Comparison of ENCODE assay signal across 8 cellular contexts in the genomic region with DNA sequence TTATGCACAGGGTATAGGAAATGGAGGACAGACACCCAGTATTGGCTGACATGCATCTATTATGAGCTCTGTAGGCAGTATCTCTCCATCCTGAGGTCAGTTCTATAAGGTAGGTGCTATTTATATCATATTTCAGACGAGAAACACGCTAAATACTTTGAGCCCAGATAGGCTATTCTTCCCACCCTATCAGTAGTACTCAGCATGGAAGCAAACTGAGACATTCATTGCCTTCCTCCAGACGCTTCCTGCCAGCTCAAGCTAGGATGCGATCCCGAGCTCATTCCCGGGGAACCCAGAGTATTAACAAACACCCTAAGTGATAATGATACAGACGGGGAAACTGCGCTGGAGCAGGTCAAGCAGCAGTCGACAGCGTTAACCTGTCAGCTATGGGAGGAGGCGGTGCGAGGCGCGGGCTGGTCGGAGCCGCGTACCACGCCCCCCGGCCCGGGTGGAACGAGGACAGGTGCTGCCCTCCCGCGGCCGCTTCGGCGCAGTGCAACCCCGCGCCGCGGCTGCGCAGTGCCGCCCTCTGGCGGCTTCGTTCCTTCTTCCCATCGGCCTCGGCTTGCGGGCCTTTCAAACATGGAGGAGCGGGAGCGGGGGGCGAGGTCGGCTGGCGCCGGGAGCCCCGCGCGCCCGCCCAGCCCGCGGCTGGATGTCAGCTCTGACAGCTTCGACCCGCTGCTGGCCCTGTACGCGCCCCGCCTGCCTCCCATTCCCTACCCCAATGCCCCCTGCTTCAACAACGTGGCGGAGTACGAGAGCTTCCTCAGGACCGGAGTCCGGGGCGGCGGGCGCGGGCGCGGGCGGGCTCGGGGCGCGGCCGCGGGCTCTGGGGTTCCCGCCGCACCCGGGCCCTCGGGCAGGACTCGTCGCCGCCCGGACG. TPM values are rescaled to one million over a fixed set of nuclear protein-coding genes. Genes with fewer than 3 reads are reported as not detected.
DNase-seq lines count a peak whose midpoint lies in the region; ATAC-seq and TF ChIP-seq lines count a peak whose summit lies in the region.

Gene LSM11 (plus strand): TSS at position 550 of the 892 bp plus-strand sequence. CDS start 39 bp downstream, at position 589.

- TF ChIP-seq CTCF in fibroblast of lung (conservative IDR thresholded peaks at IDR 0.05 in 1 of 2, IDR thresholded peaks at IDR 0.05 in 1 of 2; ENCODE audit: low read depth in 1 of 2, low read length in 2 of 2) (peak; percentile 79 to 100), natural killer cell (IDR thresholded peaks at IDR 0.05) (peak; percentile 100)

- no peaks in the 10 kb centered on the region for H4K20me1 ChIP-seq in fibroblast of lung (ENCODE audit: control insufficient read depth, extremely low read depth, insufficient read depth, low read length)

- peak within 1 kb of the TSS; percentile 36 to 70 for H3K27ac Mint-ChIP-seq in natural killer cell

- peaks cover 16 to 24% of the 10 kb centered on the region in 2 donors for H3K4me1 Mint-ChIP-seq in natural killer cell

- H3K4me2 ChIP-seq in fibroblast of lung (ENCODE audit: extremely low read depth, insufficient read depth, low read length) = peak within 1 kb of the TSS; percentile 99

- H3K36me3 ChIP-seq in fibroblast of lung (ENCODE audit: control insufficient read depth, insufficient read depth, low read length) = no peaks in the 10 kb centered on the region

- no peak within 1 kb of the TSS for H3K27ac ChIP-seq in fibroblast of lung (ENCODE audit: insufficient read depth, low read length)

- H3K9me3 ChIP-seq in fibroblast of lung (ENCODE audit: control insufficient read depth, insufficient read depth, low read depth, low read length) = no peaks in the 10 kb centered on the region

- intact Hi-C loops in natural killer cell (cut with micrococcal nuclease) = loop anchor here (1.0 to 5.0 kb wide), 4 partner anchors 12 to 415 kb away; partner anchors contain the start of genes C5orf52 and THG1L

- H3K36me3 Mint-ChIP-seq in natural killer cell = no peaks in the 10 kb centered on the region

- H3K4me3 Mint-ChIP-seq in natural killer cell = peak within 1 kb of the TSS; percentile 96

- peak; percentile 90 for DNase-seq in Daoy (ENCODE audit: low read depth)
- peak; percentile 73 for DNase-seq in Jurkat, Clone E6-1 (ENCODE audit: low read depth, low spot score)
- peak; percentile 88 for DNase-seq in activated T-helper 1 cell treated with Interleukin-2 at 50 U/mL for 16 hours (ENCODE audit: low read depth)
- peak; percentile 65 to 73 for DNase-seq in fibroblast of lung (ENCODE audit: low read depth in 2 of 2)
- DNase-seq in natural killer cell = peak; percentile 93
- DNase-seq in stimulated activated naive CD4-positive, alpha-beta T cell (lab: John Stamatoyannopoulos, UW) = peak; percentile 77 to 96 (median 88)

- H2AFZ ChIP-seq in fibroblast of lung (ENCODE audit: low read length) = peak within 1 kb of the TSS; percentile 96

- peak within 1 kb of the TSS; percentile 70 for H3K4me3 ChIP-seq in Jurkat, Clone E6-1 (ENCODE audit: low read length)
- peak within 1 kb of the TSS; percentile 55 to 82 (median 70) for H3K4me3 ChIP-seq in fibroblast of lung (replicated peaks in 1 of 4; ENCODE audit: control extremely low read depth in 1 of 4, insufficient read depth in 1 of 4, low read depth in 3 of 4, low read length in 4 of 4)

- H3K79me2 ChIP-seq in fibroblast of lung (ENCODE audit: control insufficient read depth, insufficient read depth, low read length) = peaks cover 4% of the 10 kb centered on the region

- peak within 1 kb of the TSS; percentile 71 for H3K9ac ChIP-seq in fibroblast of lung (ENCODE audit: insufficient read depth, low read length)

- H3K4me1 ChIP-seq in fibroblast of lung (ENCODE audit: control insufficient read depth, extremely low read depth, insufficient read depth, low read length) = peaks cover 2% of the 10 kb centered on the region

- H3K27me3 Mint-ChIP-seq in natural killer cell (ENCODE audit: low read depth in 2 of 2) = no peaks in the 10 kb centered on the region

- no peaks in the 10 kb centered on the region for H3K9me3 Mint-ChIP-seq in natural killer cell

- H3K27me3 ChIP-seq in fibroblast of lung (ENCODE audit: control insufficient read depth, insufficient read depth, low read length) = no peaks in the 10 kb centered on the region

- ATAC-seq in GM21723 (IDR thresholded peaks at IDR 0.05; ENCODE audit: unreplicated experiment) (peak; percentile 93), natural killer cell (peak; percentile 98 to 100 (median 98))

TF ChIP-seq in PFSK-1, 5 proteins besides CTCF, POLR2A, EP300 and RAD21:
- TF ChIP-seq POLR2AphosphoS5 (IDR thresholded peaks at IDR 0.05; ENCODE audit: low read depth, low read length) = peak; percentile 53; the same call in 1 of the 2 replicates
- no peak for TF ChIP-seq REST (IDR thresholded peaks at IDR 0.05; ENCODE audit: insufficient read depth in 1 of 2, low read depth in 2 of 2, low read length in 2 of 2)
- no peak for TF ChIP-seq TAF1 (IDR thresholded peaks at IDR 0.05; ENCODE audit: borderline replicate concordance, insufficient read depth, low read length)
- TF ChIP-seq FOXP2 (optimal IDR thresholded peaks at IDR 0.05; ENCODE audit: borderline replicate concordance, extremely low read depth, extremely low read length, insufficient read depth) = peak; percentile 84
- TF ChIP-seq SIN3A (IDR thresholded peaks at IDR 0.05; ENCODE audit: borderline replicate concordance, insufficient read depth, low read length) = 0 out of 2 replicates have a peak, but pooled peaks have one; percentile 65

RNA-seq across cellular contexts. Expression of gene LSM11, which starts in this region (rescaled TPM):
- 8.2 and 9.0 TPM in 2 replicates for total RNA-seq in Daoy (2014; rRNA removed; shearing (Covaris generic))
- polyA plus RNA-seq in Jurkat, Clone E6-1 (2012; ENCODE audit: insufficient read depth, insufficient read length) = 4.7 TPM
- 4.0 TPM for polyA plus RNA-seq in PFSK-1 (2012; ENCODE audit: insufficient read length, low read depth)
- total RNA-seq in fibroblast of lung (2.1 and 3.1 TPM in 2 replicates), natural killer cell (1 to 10 TPM; 1.2 to 2.3 (median 2.0) TPM)
- polyA plus RNA-seq in fibroblast of lung = 2.0 and 2.5 TPM in 2 replicates
- 1.4 and 1.7 TPM in 2 replicates for polyA plus RNA-seq in fibroblast of lung (2012)
- polyA minus RNA-seq in fibroblast of lung (ENCODE audit: low replicate concordance) = 0.52 and 2.0 TPM in 2 replicates
